In genomic region chr5:127684722-127685467, GRCh38 we compare ENCODE assay signal across 26 cellular contexts. TPM values are rescaled to one million over a fixed set of nuclear protein-coding genes. Genes with fewer than 3 reads are reported as not detected.
DNase-seq lines count a peak whose midpoint lies in the region; ATAC-seq, FAIRE-seq and TF ChIP-seq lines count a peak whose summit lies in the region.
"Had no signal": no experiment of that assay in that cellular context is flagged by ENCODE, and none has a peak within 500 bp of the region (broad histone marks: within the 10 kb centered on the region; RNA-seq: fewer than 3 reads in every experiment).

No MANE protein-coding gene starts in this region.

- H3K4me3 Mint-ChIP-seq in MCF 10A (ENCODE audit: unreplicated experiment): no peak overlapping the region
- H3K4me3 Mint-ChIP-seq: CD4-positive, CD25-positive, alpha-beta regulatory T cell; H9; HFFc6 had no signal

- TF ChIP-seq RAD21 in A549 (conservative IDR thresholded peaks at IDR 0.05 in 1 of 2, IDR thresholded peaks at IDR 0.05 in 1 of 2): no peak

- TF ChIP-seq CTCF in A549 (IDR thresholded peaks at IDR 0.05) (no peak), MCF 10A (IDR thresholded peaks at IDR 0.05; ENCODE audit: unreplicated experiment) (no peak)

- H3K4me2 ChIP-seq in A549: no peak overlapping the region

- H3K9me3 ChIP-seq in A549: no peaks in the 10 kb centered on the region
- H3K9me3 ChIP-seq: Peyer's patch had no signal

- no peak overlapping the region for H3K4me3 ChIP-seq in A549
- H3K4me3 ChIP-seq: GM12878, GM23248, Peyer's patch had no signal

- peak overlapping the region; percentile 93 for H3K27ac Mint-ChIP-seq in MCF 10A (ENCODE audit: low read depth, unreplicated experiment)
- H3K27ac Mint-ChIP-seq: CD4-positive, CD25-positive, alpha-beta regulatory T cell; H9; HFFc6 had no signal

- CTCF ChIA-PET in A549 (lab: Yijun Ruan, JAX) (interaction anchor here (1.5 kb wide), 1 partner anchor 16 kb away, joined by 3 read pairs; no protein-coding TSS in a partner anchor), MCF 10A (lab: Yijun Ruan, JAX) (interaction anchor here (1.0 to 1.9 kb wide), 2 partner anchors 29 to 111 kb away, joined by 4 to 5 read pairs; no protein-coding TSS in a partner anchor)

- H3K36me3 Mint-ChIP-seq in MCF 10A (ENCODE audit: insufficient read depth, unreplicated experiment): peaks cover 6% of the 10 kb centered on the region
- H3K36me3 Mint-ChIP-seq: CD4-positive, CD25-positive, alpha-beta regulatory T cell had no signal

- no peak for TF ChIP-seq POLR2A in A549 (IDR thresholded peaks at IDR 0.05; ENCODE audit: low read length)

- POLR2A ChIA-PET in A549 (lab: Yijun Ruan, JAX): interaction anchor here (0.6 kb wide), 1 partner anchor 70 kb away, joined by 7 read pairs; no protein-coding TSS in a partner anchor
- POLR2A ChIA-PET in MCF 10A (lab: Yijun Ruan, JAX): interaction anchor here (0.7 to 1.7 kb wide), 10 partner anchors 9 to 167 kb away, joined by 3 to 10 read pairs (median 3); no protein-coding TSS in a partner anchor

- ATAC-seq in A549 (no peak), HG02870 (IDR thresholded peaks at IDR 0.05; ENCODE audit: unreplicated experiment) (no peak), GM18517 (IDR thresholded peaks at IDR 0.05; ENCODE audit: unreplicated experiment) (no peak), HG02678 (IDR thresholded peaks at IDR 0.05; ENCODE audit: unreplicated experiment) (no peak)
- ATAC-seq: GM12878, SK-N-SH treated with all-trans-retinoic acid at 6 μM for 48 hours had no signal

- no peak overlapping the region for H3K27ac ChIP-seq in A549
- H3K27ac ChIP-seq: GM23248, Peyer's patch had no signal

- no peak for TF ChIP-seq EP300 in A549 (IDR thresholded peaks at IDR 0.05)

- H3K4me1 Mint-ChIP-seq in MCF 10A (ENCODE audit: insufficient read depth, unreplicated experiment): peaks cover 32% of the 10 kb centered on the region
- H3K4me1 Mint-ChIP-seq: CD4-positive, CD25-positive, alpha-beta regulatory T cell; H9 had no signal

- WGBS in A549 (ENCODE audit: missing lambda C conversion rate): 54% methylated on average over 6 of the region's 6 CpGs

- H3K9me3 Mint-ChIP-seq in MCF 10A (ENCODE audit: unreplicated experiment): peaks cover 8% of the 10 kb centered on the region
- H3K9me3 Mint-ChIP-seq: H9, HFFc6 had no signal

- no peaks in the 10 kb centered on the region for H3K27me3 Mint-ChIP-seq in MCF 10A (ENCODE audit: insufficient read depth, unreplicated experiment)
- H3K27me3 Mint-ChIP-seq: CD4-positive, CD25-positive, alpha-beta regulatory T cell had no signal

- FAIRE-seq in A549 (lab: Jason Lieb, UNC) (peak; percentile 28), urothelium cell line (lab: Jason Lieb, UNC) (no peak)
- FAIRE-seq: GM12878, HTR-8/SVneo had no signal

- no peaks in the 10 kb centered on the region for H3K4me1 ChIP-seq in A549
- H3K4me1 ChIP-seq: Peyer's patch had no signal

- no peak for DNase-seq in A549 (ENCODE audit: low read depth in 1 of 2, low spot score in 1 of 2)
- DNase-seq in DMS53 (lab: John Stamatoyannopoulos, UW): peak; percentile 84
- DNase-seq in MCF 10A (ENCODE audit: unreplicated experiment): peak; percentile 20
- DNase-seq in myocyte (ENCODE audit: low read depth): peak; percentile 52
- DNase-seq in urothelium cell line (ENCODE audit: low spot score): no peak
- DNase-seq: CD4-positive, CD25-positive, alpha-beta regulatory T cell; COR-L47; DND-41; GM23248; H9; HFFc6; KG1; NCI-H1105 treated with DMSO at 0.1 percent for 48 hours; NCI-H187 treated with DMSO at 0.1 percent for 48 hours; NCI-H446; NCI-H774; Peyer's patch; T-helper 1 cell had no signal

- no TSS peak for BruUV-seq in MCF 10A (replicated peaks; lab: Mats Ljungman, UMichigan)

- intact Hi-C loops in MCF 10A (cut with micrococcal nuclease): no loop called here

TF ChIP-seq in A549, 52 proteins besides CTCF, POLR2A, EP300 and RAD21:
- no peak for TF ChIP-seq BHLHE40 (IDR thresholded peaks at IDR 0.05; ENCODE audit: low read depth, low read length)
- no peak for TF ChIP-seq POLR2AphosphoS2 (conservative IDR thresholded peaks at IDR 0.05; ENCODE audit: low read length)
- TF ChIP-seq BCL3 (IDR thresholded peaks at IDR 0.05): no peak
- no peak for TF ChIP-seq CHD2 (IDR thresholded peaks at IDR 0.05; ENCODE audit: low read length, partially characterized antibody)
- TF ChIP-seq RFX5 (IDR thresholded peaks at IDR 0.05): no peak

RNA-seq across cellular contexts. Expression of gene CCDC192, which starts 18.3 kb away (rescaled TPM):
- not detected in 2 replicates for polyA plus RNA-seq in A549 (2011; rRNA removed)
- not detected in 2 replicates for polyA plus RNA-seq in A549 (2012; cell fraction: cytosol; rRNA removed)
- polyA plus RNA-seq in A549 (2012; cell fraction: nucleus; rRNA removed): not detected in 2 replicates
- polyA plus RNA-seq in A549 (2017; fragmentation: RNase III; extraction: RNeasy Plus Mini Kit Qiagen cat#74134 plus additional on column Dnase treatment): not detected in 3 replicates
- polyA minus RNA-seq in A549 (2011; rRNA and poly(A)+ RNA removed): not detected in 2 replicates
- not detected in 2 replicates for total RNA-seq in MCF 10A (2022)
- total RNA-seq in myocyte: not detected in 2 replicates
- 0.29 TPM for polyA plus RNA-seq in myocyte (2012)
- total RNA-seq: CD4-positive, CD25-positive, alpha-beta regulatory T cell; GM12878; GM23248; H9; HFFc6; OCI-LY7; Peyer's patch had no signal
- polyA plus RNA-seq: BJ had no signal

RNA-seq across cellular contexts. Expression of gene CTXN3, which starts 36.0 kb away (rescaled TPM):
- polyA plus RNA-seq in A549 (2011; rRNA removed) (not detected in 2 replicates), A549 (2017; fragmentation: RNase III; extraction: RNeasy Plus Mini Kit Qiagen cat#74134 plus additional on column Dnase treatment) (not detected in 3 replicates)
- not detected in 2 replicates for polyA plus RNA-seq in A549 (2012; cell fraction: cytosol; rRNA removed)
- polyA plus RNA-seq in A549 (2012; cell fraction: nucleus; rRNA removed): not detected in 2 replicates
- not detected in 2 replicates for polyA minus RNA-seq in A549 (2011; rRNA and poly(A)+ RNA removed)
- total RNA-seq in MCF 10A (2022) (not detected in 2 replicates), myocyte (not detected in 2 replicates)
- not detected for polyA plus RNA-seq in myocyte (2012)
- total RNA-seq: CD4-positive, CD25-positive, alpha-beta regulatory T cell; GM12878; GM23248; H9; HFFc6; OCI-LY7; Peyer's patch had no signal
- polyA plus RNA-seq: BJ; CD4-positive, CD25-positive, alpha-beta regulatory T cell; GM12878; GM23248 had no signal

Comparison
In these comparisons a context has a peak if more than half of its experiments do, and no peak if none do; other contexts are left out.
1. DNase-seq: peak in DMS53 (single experiment), MCF 10A (single experiment) and myocyte (single experiment); none in A549 (0 of 2) and urothelium cell line (single experiment).